In the genomic region with DNA sequence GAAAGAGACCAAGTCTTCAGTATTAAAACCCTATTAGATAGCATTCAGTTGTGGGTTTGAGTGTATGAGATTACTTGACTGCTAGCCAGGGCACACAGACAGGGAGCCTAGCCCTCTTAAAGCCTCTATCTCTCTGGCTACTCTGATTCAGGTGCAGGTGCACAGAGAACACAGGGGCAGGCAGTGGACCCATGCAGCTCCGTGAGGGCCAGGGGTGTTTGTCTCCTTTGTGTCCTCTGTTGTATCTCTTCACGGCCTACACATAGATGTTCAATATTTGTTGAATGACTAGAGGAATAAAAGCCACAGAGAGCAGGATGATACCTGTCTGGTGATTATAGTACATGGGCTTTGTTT, we compare ENCODE assay signal across 20 cellular contexts. TPM values are rescaled to one million over a fixed set of nuclear protein-coding genes. Genes with fewer than 3 reads are reported as not detected.
A peak's percentile ranks its signal among the peaks of the same experiment; 100 is the strongest.
DNase-seq lines count a peak whose midpoint lies in the region; ATAC-seq, FAIRE-seq and TF ChIP-seq lines count a peak whose summit lies in the region.
"Had no signal": no experiment of that assay in that cellular context is flagged by ENCODE, and none has a peak within 500 bp of the region (broad histone marks: within the 10 kb centered on the region; RNA-seq: fewer than 3 reads in every experiment).

No MANE protein-coding gene starts in this region.

- ATAC-seq in HepG2 (no peak), right lobe of liver (no peak), RWPE2 (ENCODE audit: low read depth) (peak; percentile 24), lower lobe of right lung (no peak), pancreas (no peak)

- in situ Hi-C loops in HepG2 (cut with HindIII; ENCODE audit: extremely low pct_ligation_motif_present, low pct_unique_long_range_greater_than_20kb) = no loop called here

- FAIRE-seq in HepG2 (lab: Jason Lieb, UNC) = no peak
- FAIRE-seq in pancreas (lab: Jason Lieb, UNC) = no peak

- CTCF ChIA-PET in HepG2 (lab: Yijun Ruan, JAX; ENCODE audit: low intra/inter-chr PET ratio, low total read pairs) = no interaction called here

- intact Hi-C loops in HepG2 (cut with micrococcal nuclease; ENCODE audit: unreplicated experiment) = no loop called here
- intact Hi-C loops in right lobe of liver (cut with DNase I) = loop anchor here in 1 of 2 donors (10.0 kb wide), 1 partner anchor 49 kb away; no protein-coding TSS in a partner anchor
- intact Hi-C loops in lower lobe of right lung (cut with DNase I) = no loop called here
- intact Hi-C loops in spleen (cut with DNase I; ENCODE audit: low total_unique reads) = no loop called here
- intact Hi-C loops in pancreas (cut with DNase I) = no loop called here

- H3K27me3 ChIP-seq in HepG2 (ENCODE audit: control insufficient read depth in 1 of 2, insufficient read depth in 2 of 2, low read length in 2 of 2) (no peaks in the 10 kb centered on the region), right lobe of liver (no peaks in the 10 kb centered on the region), RWPE2 (ENCODE audit: insufficient read depth, poor library complexity, severe bottlenecking) (no peaks in the 10 kb centered on the region), lower lobe of right lung (ENCODE audit: low read depth) (no peaks in the 10 kb centered on the region), spleen (replicated peaks in 1 of 7) (no peaks in the 10 kb centered on the region), pancreas (no peaks in the 10 kb centered on the region)
- H3K27me3 ChIP-seq: breast epithelium, hepatocyte, upper lobe of left lung had no signal

- TF ChIP-seq POLR2A in HepG2 (IDR thresholded peaks at IDR 0.05; ENCODE audit: insufficient read depth in 1 of 2, low read depth in 2 of 2, low read length in 2 of 2) = no peak
- no peak for TF ChIP-seq POLR2A in right lobe of liver (IDR thresholded peaks at IDR 0.05)
- no peak for TF ChIP-seq POLR2A in spleen (IDR thresholded peaks at IDR 0.05)

- H3K9me3 ChIP-seq in HepG2 (ENCODE audit: low read length) (no peaks in the 10 kb centered on the region), right lobe of liver (no peaks in the 10 kb centered on the region), RWPE2 (ENCODE audit: severe bottlenecking) (no peaks in the 10 kb centered on the region), lower lobe of right lung (no peaks in the 10 kb centered on the region), spleen (no peaks in the 10 kb centered on the region), pancreas (no peaks in the 10 kb centered on the region)
- H3K9me3 ChIP-seq: breast epithelium, upper lobe of left lung had no signal

- H3K4me1 ChIP-seq in HepG2 (ENCODE audit: insufficient read depth, low read length) (peaks cover 91% of the 10 kb centered on the region), right lobe of liver (peaks cover 0 to 34% (median 11%) of the 10 kb centered on the region in 4 donors), RWPE2 (ENCODE audit: insufficient read depth, poor library complexity, severe bottlenecking) (peaks cover 32% of the 10 kb centered on the region), lower lobe of right lung (peaks cover 43% of the 10 kb centered on the region), spleen (peaks cover 4 to 87% (median 46%) of the 10 kb centered on the region in 6 donors), pancreas (peaks cover 0 to 10% (median 2%) of the 10 kb centered on the region in 3 donors)
- H3K4me1 ChIP-seq: breast epithelium had no signal

- H4K20me1 ChIP-seq in HepG2 (ENCODE audit: insufficient read depth, low read length) = peaks cover 82% of the 10 kb centered on the region

- H3K4me2 ChIP-seq in HepG2 (ENCODE audit: low read depth, low read length) = peak overlapping the region; percentile 24; the same call in 1 of the 2 replicates
- H3K4me2 ChIP-seq: hepatocyte had no signal

- 76% methylated on average over 2 of the region's 2 CpGs for WGBS in HepG2 (ENCODE audit: low lambda C conversion rate)
- WGBS in right lobe of liver (ENCODE audit: insufficient coverage, low coverage, low lambda C conversion rate, missing lambda C conversion rate) = 75% methylated on average over 1 of the region's 2 CpGs
- WGBS in spleen, 5 donors = 85 to 100% (median 96%) methylated on average over 2 of the region's 2 CpGs
- WGBS in pancreas, 2 donors = 78 to 86% methylated on average over 2 of the region's 2 CpGs

- H2AFZ ChIP-seq in HepG2 (ENCODE audit: low read length) = no peak overlapping the region
- H2AFZ ChIP-seq: hepatocyte had no signal

- TF ChIP-seq RAD21 in HepG2 (CRISPR knock-in tag; IDR thresholded peaks at IDR 0.05) = no peak

- TF ChIP-seq CTCF in HepG2 (CRISPR knock-in tag; IDR thresholded peaks at IDR 0.05) (no peak), right lobe of liver (IDR thresholded peaks at IDR 0.05) (no peak), RWPE2 (IDR thresholded peaks at IDR 0.05; ENCODE audit: poor library complexity, severe bottlenecking) (no peak), lower lobe of right lung (IDR thresholded peaks at IDR 0.05) (no peak), spleen (IDR thresholded peaks at IDR 0.05 in 8 of 11, conservative IDR thresholded peaks at IDR 0.05 in 3 of 11) (no peak), pancreas (IDR thresholded peaks at IDR 0.05) (no peak)

- no TSS peak for BruUV-seq in HepG2 (replicated peaks; lab: Mats Ljungman, UMichigan)

- no peak overlapping the region for H3K9ac ChIP-seq in HepG2 (ENCODE audit: insufficient read depth, low read depth, low read length)

- peaks cover 9 to 50% of the 10 kb centered on the region in 2 experiments for H3K36me3 ChIP-seq in HepG2 (replicated peaks in 1 of 2; ENCODE audit: control insufficient read depth in 1 of 2, insufficient read depth in 2 of 2, low read length in 2 of 2)
- H3K36me3 ChIP-seq in right lobe of liver = peaks cover 0 to 8% (median 3%) of the 10 kb centered on the region in 4 donors
- H3K36me3 ChIP-seq in RWPE2 (ENCODE audit: low read depth) = peaks cover 26% of the 10 kb centered on the region
- peaks cover 18% of the 10 kb centered on the region for H3K36me3 ChIP-seq in lower lobe of right lung
- H3K36me3 ChIP-seq in spleen = peaks cover 0 to 58% (median 14%) of the 10 kb centered on the region in 6 donors
- H3K36me3 ChIP-seq in pancreas = peaks cover 0 to 6% (median 5%) of the 10 kb centered on the region in 3 donors
- H3K36me3 ChIP-seq: breast epithelium had no signal

- H3K4me3 ChIP-seq in HepG2 (replicated peaks in 1 of 3; ENCODE audit: insufficient read depth in 1 of 3, low read depth in 2 of 3, low read length in 3 of 3) (no peak overlapping the region), right lobe of liver (no peak overlapping the region), RWPE2 (ENCODE audit: severe bottlenecking) (no peak overlapping the region), lower lobe of right lung (no peak overlapping the region), spleen (no peak overlapping the region), pancreas (no peak overlapping the region)
- H3K4me3 ChIP-seq: breast epithelium, hepatocyte, upper lobe of left lung had no signal

- TF ChIP-seq EP300 in HepG2 (IDR thresholded peaks at IDR 0.05; ENCODE audit: low read depth in 2 of 2, low read length in 2 of 2) (no peak), HepG2 (CRISPR knock-in tag; IDR thresholded peaks at IDR 0.05; ENCODE audit: borderline replicate concordance) (no peak)

- H3K79me2 ChIP-seq in HepG2 (ENCODE audit: insufficient read depth, low read length) = peaks cover 87% of the 10 kb centered on the region

- DNase-seq in HepG2 (ENCODE audit: low spot score) (no peak), right lobe of liver (no peak), RWPE2 (ENCODE audit: low spot score) (no peak), lower lobe of right lung (no peak), spleen (peak; percentile 8), pancreas (no peak), dedifferentiated amniotic fluid mesenchymal stem cell (ENCODE audit: extremely low spot score) (no peak), GOT3 (lab: John Stamatoyannopoulos, UW) (no peak)
- DNase-seq: activated CD4-positive, alpha-beta T cell treated with anti-CD3 and anti-CD28 coated beads for 4 hours; mesendoderm; NCI-H1417 treated with DMSO at 0.1 percent for 48 hours; NCI-H2171 treated with DMSO at 0.1 percent for 48 hours; NCI-H69; nephron progenitor cell; SHP77 treated with DMSO at 0.1 percent for 48 hours; stimulated activated CD4-positive, alpha-beta T cell treated with anti-CD3 and anti-CD28 coated beads, Interleukin-12 subunit alpha, Interleukin-12 subunit beta, amount 100 ng/mL, for 4 hours had no signal

- H3K27ac ChIP-seq in HepG2 (ENCODE audit: extremely low read length, insufficient read depth, low read length) (no peak overlapping the region), right lobe of liver (no peak overlapping the region), RWPE2 (ENCODE audit: poor library complexity, severe bottlenecking) (peak overlapping the region; percentile 81), lower lobe of right lung (peak overlapping the region; percentile 57), spleen (peak overlapping the region in 1 of 8 donors; percentile 27), pancreas (no peak overlapping the region)
- H3K27ac ChIP-seq: breast epithelium, hepatocyte had no signal

- POLR2A ChIA-PET in HepG2 (lab: Yijun Ruan, JAX) = no interaction called here

RNA-seq across cellular contexts. Expression of gene AIFM3, which starts 21.5 kb away (rescaled TPM):
- total RNA-seq in HepG2 (2016; rRNA removed; fragmentation: Illumina TruSeq; extraction: Trizol) (11.0 and 15.3 TPM in 2 replicates), right lobe of liver (1 to 10 TPM in 3 of 6 experiments, under 1 TPM in 3; 0.37 to 1.4 (median 1.0) TPM), lower lobe of right lung (12.3 TPM), spleen (1 to 10 TPM; 3.7 to 8.7 (median 6.1) TPM), pancreas (1 to 10 TPM in 4 of 6 donors, under 1 TPM in 2; 0.63 to 2.3 (median 1.1) TPM)
- 11.0 and 11.3 TPM in 2 replicates for total RNA-seq in HepG2 (2016; cell fraction: cytosol; rRNA removed; fragmentation: Illumina TruSeq; extraction: Trizol; ENCODE audit: low read depth)
- 8.7 and 17.7 TPM in 2 replicates for total RNA-seq in HepG2 (2016; cell fraction: insoluble cytoplasmic fraction; rRNA removed; fragmentation: Illumina TruSeq; extraction: Trizol)
- 18.9 and 20.5 TPM in 2 replicates for total RNA-seq in HepG2 (2016; cell fraction: membrane; rRNA removed; fragmentation: Illumina TruSeq; extraction: Trizol)
- 17.3 and 19.2 TPM in 2 replicates for total RNA-seq in HepG2 (2016; cell fraction: nucleus; rRNA removed; fragmentation: Illumina TruSeq; extraction: Trizol)
- polyA plus RNA-seq in HepG2 (2011; rRNA removed) (9.0 and 12.0 TPM in 2 replicates), spleen (1 to 10 TPM; 2.0 to 6.0 (median 5.3) TPM), pancreas (1 to 10 TPM; 1.4 to 4.5 TPM)
- polyA plus RNA-seq in HepG2 (2011; cell fraction: cytosol; rRNA removed) = 9.9 and 12.9 TPM in 2 replicates
- 124 and 135 TPM in 2 replicates for polyA plus RNA-seq in HepG2 (2011; cell fraction: nucleus; rRNA removed)
- 9.3 and 10.2 TPM in 2 replicates for polyA plus RNA-seq in HepG2 (2012)
- polyA plus RNA-seq in HepG2 (2016; cell fraction: cytosol; fragmentation: Illumina TruSeq; extraction: Trizol; ENCODE audit: low read depth) = 9.8 and 11.5 TPM in 2 replicates
- polyA plus RNA-seq in HepG2 (2016; cell fraction: insoluble cytoplasmic fraction; fragmentation: Illumina TruSeq; extraction: Trizol; ENCODE audit: low read depth) = 8.2 and 11.1 TPM in 2 replicates
- polyA plus RNA-seq in HepG2 (2016; cell fraction: membrane; fragmentation: Illumina TruSeq; extraction: Trizol; ENCODE audit: low read depth) = 16.8 and 17.1 TPM in 2 replicates
- 45.0 and 47.7 TPM in 2 replicates for polyA plus RNA-seq in HepG2 (2016; cell fraction: nucleus; fragmentation: Illumina TruSeq; extraction: Trizol; ENCODE audit: insufficient read depth, low read depth)
- polyA minus RNA-seq in HepG2 (2011; rRNA and poly(A)+ RNA removed; ENCODE audit: low replicate concordance) = 0.07 and 13.9 TPM in 2 replicates
- 6.5 and 6.6 TPM in 2 replicates for polyA minus RNA-seq in HepG2 (2011; cell fraction: cytosol; rRNA and poly(A)+ RNA removed)
- 18.9 and 19.3 TPM in 2 replicates for polyA minus RNA-seq in HepG2 (2011; cell fraction: nucleus; rRNA and poly(A)+ RNA removed)
- total RNA-seq: T-helper 1 cell treated with Interleukin-12 subunit alpha and Interleukin-12 subunit beta and Interleukin-4 antibody, amounts not matched to agents 30 ng/mL and 1 ng/mL, for 36 hours had no signal

RNA-seq across cellular contexts. Expression of gene CRKL, which starts 28.3 kb away (rescaled TPM):
- total RNA-seq in HepG2 (2016; rRNA removed; fragmentation: Illumina TruSeq; extraction: Trizol) = 60.6 and 75.5 TPM in 2 replicates
- total RNA-seq in HepG2 (2016; cell fraction: cytosol; rRNA removed; fragmentation: Illumina TruSeq; extraction: Trizol; ENCODE audit: low read depth) = 31.3 and 33.5 TPM in 2 replicates
- 61.8 and 67.5 TPM in 2 replicates for total RNA-seq in HepG2 (2016; cell fraction: insoluble cytoplasmic fraction; rRNA removed; fragmentation: Illumina TruSeq; extraction: Trizol)
- 27.3 and 27.5 TPM in 2 replicates for total RNA-seq in HepG2 (2016; cell fraction: membrane; rRNA removed; fragmentation: Illumina TruSeq; extraction: Trizol)
- 33.6 and 40.5 TPM in 2 replicates for total RNA-seq in HepG2 (2016; cell fraction: nucleus; rRNA removed; fragmentation: Illumina TruSeq; extraction: Trizol)
- 35.0 and 37.4 TPM in 2 replicates for polyA plus RNA-seq in HepG2 (2011; rRNA removed)
- 27.9 and 33.2 TPM in 2 replicates for polyA plus RNA-seq in HepG2 (2011; cell fraction: cytosol; rRNA removed)
- 28.4 and 33.0 TPM in 2 replicates for polyA plus RNA-seq in HepG2 (2011; cell fraction: nucleus; rRNA removed)
- polyA plus RNA-seq in HepG2 (2012) = 35.2 and 35.3 TPM in 2 replicates
- 1.8 and 2.0 TPM in 2 replicates for polyA plus RNA-seq in HepG2 (2016; cell fraction: cytosol; fragmentation: Illumina TruSeq; extraction: Trizol; ENCODE audit: low read depth)
- polyA plus RNA-seq in HepG2 (2016; cell fraction: insoluble cytoplasmic fraction; fragmentation: Illumina TruSeq; extraction: Trizol; ENCODE audit: low read depth) = 51.7 and 54.5 TPM in 2 replicates
- polyA plus RNA-seq in HepG2 (2016; cell fraction: membrane; fragmentation: Illumina TruSeq; extraction: Trizol; ENCODE audit: low read depth) = 8.2 and 8.3 TPM in 2 replicates
- polyA plus RNA-seq in HepG2 (2016; cell fraction: nucleus; fragmentation: Illumina TruSeq; extraction: Trizol; ENCODE audit: insufficient read depth, low read depth) = 43.1 and 45.5 TPM in 2 replicates
- 24.4 and 79.1 TPM in 2 replicates for polyA minus RNA-seq in HepG2 (2011; rRNA and poly(A)+ RNA removed; ENCODE audit: low replicate concordance)
- 48.4 and 52.7 TPM in 2 replicates for polyA minus RNA-seq in HepG2 (2011; cell fraction: cytosol; rRNA and poly(A)+ RNA removed)
- 20.6 and 30.0 TPM in 2 replicates for polyA minus RNA-seq in HepG2 (2011; cell fraction: nucleus; rRNA and poly(A)+ RNA removed)
- total RNA-seq in right lobe of liver = 10 to 100 TPM; 27.5 to 53.1 (median 35.2) TPM
- total RNA-seq in lower lobe of right lung = 53.5 TPM
- 10 to 100 TPM; 56.7 to 65.3 (median 58.1) TPM for total RNA-seq in spleen
- polyA plus RNA-seq in spleen = 10 to 100 TPM; 11.5 to 17.9 (median 12.2) TPM
- total RNA-seq in pancreas = 10 to 100 TPM; 15.8 to 29.4 (median 20.9) TPM
- 10 to 100 TPM in 1 of 2 donors, 1 to 10 TPM in 1; 9.1 to 13.3 TPM for polyA plus RNA-seq in pancreas

RNA-seq across cellular contexts. Expression of gene LZTR1, which starts 36.5 kb away (rescaled TPM):
- total RNA-seq in HepG2 (2016; rRNA removed; fragmentation: Illumina TruSeq; extraction: Trizol) (12.0 and 22.4 TPM in 2 replicates), right lobe of liver (10 to 100 TPM; 22.7 to 33.3 (median 27.0) TPM), lower lobe of right lung (51.6 TPM), spleen (10 to 100 TPM; 52.5 to 76.2 (median 62.6) TPM), pancreas (10 to 100 TPM; 15.0 to 42.0 (median 21.8) TPM)
- 6.7 and 7.2 TPM in 2 replicates for total RNA-seq in HepG2 (2016; cell fraction: cytosol; rRNA removed; fragmentation: Illumina TruSeq; extraction: Trizol; ENCODE audit: low read depth)
- 11.0 and 24.0 TPM in 2 replicates for total RNA-seq in HepG2 (2016; cell fraction: insoluble cytoplasmic fraction; rRNA removed; fragmentation: Illumina TruSeq; extraction: Trizol)
- 7.2 and 7.5 TPM in 2 replicates for total RNA-seq in HepG2 (2016; cell fraction: membrane; rRNA removed; fragmentation: Illumina TruSeq; extraction: Trizol)
- 24.0 and 31.5 TPM in 2 replicates for total RNA-seq in HepG2 (2016; cell fraction: nucleus; rRNA removed; fragmentation: Illumina TruSeq; extraction: Trizol)
- polyA plus RNA-seq in HepG2 (2011; rRNA removed) (21.8 and 36.0 TPM in 2 replicates), spleen (10 to 100 TPM; 21.9 to 44.5 (median 32.6) TPM), pancreas (10 to 100 TPM; 53.4 to 56.2 TPM)
- 7.8 and 11.5 TPM in 2 replicates for polyA plus RNA-seq in HepG2 (2011; cell fraction: cytosol; rRNA removed)
- 218 and 255 TPM in 2 replicates for polyA plus RNA-seq in HepG2 (2011; cell fraction: nucleus; rRNA removed)
- 16.0 and 20.8 TPM in 2 replicates for polyA plus RNA-seq in HepG2 (2012)
- 1.7 and 1.9 TPM in 2 replicates for polyA plus RNA-seq in HepG2 (2016; cell fraction: cytosol; fragmentation: Illumina TruSeq; extraction: Trizol; ENCODE audit: low read depth)
- 10.7 and 13.3 TPM in 2 replicates for polyA plus RNA-seq in HepG2 (2016; cell fraction: insoluble cytoplasmic fraction; fragmentation: Illumina TruSeq; extraction: Trizol; ENCODE audit: low read depth)
- polyA plus RNA-seq in HepG2 (2016; cell fraction: membrane; fragmentation: Illumina TruSeq; extraction: Trizol; ENCODE audit: low read depth) = 3.5 and 4.4 TPM in 2 replicates
- 85.8 and 92.2 TPM in 2 replicates for polyA plus RNA-seq in HepG2 (2016; cell fraction: nucleus; fragmentation: Illumina TruSeq; extraction: Trizol; ENCODE audit: insufficient read depth, low read depth)
- polyA minus RNA-seq in HepG2 (2011; rRNA and poly(A)+ RNA removed; ENCODE audit: low replicate concordance) = 28.9 and 51.0 TPM in 2 replicates
- polyA minus RNA-seq in HepG2 (2011; cell fraction: cytosol; rRNA and poly(A)+ RNA removed) = 12.1 and 13.7 TPM in 2 replicates
- polyA minus RNA-seq in HepG2 (2011; cell fraction: nucleus; rRNA and poly(A)+ RNA removed) = 71.7 and 79.9 TPM in 2 replicates

RNA-seq across cellular contexts. Expression of gene THAP7, which starts 56.4 kb away (rescaled TPM):
- 20.4 and 25.5 TPM in 2 replicates for total RNA-seq in HepG2 (2016; rRNA removed; fragmentation: Illumina TruSeq; extraction: Trizol)
- total RNA-seq in HepG2 (2016; cell fraction: cytosol; rRNA removed; fragmentation: Illumina TruSeq; extraction: Trizol; ENCODE audit: low read depth) = 10.9 and 13.4 TPM in 2 replicates
- 22.1 and 23.8 TPM in 2 replicates for total RNA-seq in HepG2 (2016; cell fraction: insoluble cytoplasmic fraction; rRNA removed; fragmentation: Illumina TruSeq; extraction: Trizol)
- 19.2 and 23.3 TPM in 2 replicates for total RNA-seq in HepG2 (2016; cell fraction: membrane; rRNA removed; fragmentation: Illumina TruSeq; extraction: Trizol)
- total RNA-seq in HepG2 (2016; cell fraction: nucleus; rRNA removed; fragmentation: Illumina TruSeq; extraction: Trizol) = 18.4 and 19.1 TPM in 2 replicates
- 13.0 and 16.4 TPM in 2 replicates for polyA plus RNA-seq in HepG2 (2011; rRNA removed)
- 11.4 and 17.5 TPM in 2 replicates for polyA plus RNA-seq in HepG2 (2011; cell fraction: cytosol; rRNA removed)
- polyA plus RNA-seq in HepG2 (2011; cell fraction: nucleus; rRNA removed) = 53.1 and 55.7 TPM in 2 replicates
- 7.6 and 9.2 TPM in 2 replicates for polyA plus RNA-seq in HepG2 (2012)
- polyA plus RNA-seq in HepG2 (2016; cell fraction: cytosol; fragmentation: Illumina TruSeq; extraction: Trizol; ENCODE audit: low read depth) = 11.6 and 14.4 TPM in 2 replicates
- 22.2 and 26.6 TPM in 2 replicates for polyA plus RNA-seq in HepG2 (2016; cell fraction: insoluble cytoplasmic fraction; fragmentation: Illumina TruSeq; extraction: Trizol; ENCODE audit: low read depth)
- 17.6 and 24.0 TPM in 2 replicates for polyA plus RNA-seq in HepG2 (2016; cell fraction: membrane; fragmentation: Illumina TruSeq; extraction: Trizol; ENCODE audit: low read depth)
- polyA plus RNA-seq in HepG2 (2016; cell fraction: nucleus; fragmentation: Illumina TruSeq; extraction: Trizol; ENCODE audit: insufficient read depth, low read depth) = 42.7 and 46.0 TPM in 2 replicates
- polyA minus RNA-seq in HepG2 (2011; rRNA and poly(A)+ RNA removed; ENCODE audit: low replicate concordance) = 19.9 and 30.3 TPM in 2 replicates
- polyA minus RNA-seq in HepG2 (2011; cell fraction: cytosol; rRNA and poly(A)+ RNA removed) = 6.9 and 7.9 TPM in 2 replicates
- polyA minus RNA-seq in HepG2 (2011; cell fraction: nucleus; rRNA and poly(A)+ RNA removed) = 34.2 and 38.9 TPM in 2 replicates
- total RNA-seq in right lobe of liver = 10 to 100 TPM in 5 of 6 experiments, 1 to 10 TPM in 1; 9.3 to 32.5 (median 15.6) TPM
- total RNA-seq in lower lobe of right lung = 24.3 TPM
- total RNA-seq in spleen = 10 to 100 TPM; 16.7 to 38.7 (median 26.5) TPM
- polyA plus RNA-seq in spleen = 10 to 100 TPM; 31.8 to 53.3 (median 47.5) TPM
- 10 to 100 TPM in 5 of 6 donors, 1 to 10 TPM in 1; 9.0 to 16.0 (median 13.0) TPM for total RNA-seq in pancreas
- 10 to 100 TPM; 52.1 to 54.9 TPM for polyA plus RNA-seq in pancreas

Comparison
In these comparisons a context has a peak if more than half of its experiments do, and no peak if none do; other contexts are left out.
1. H3K27ac ChIP-seq: peak in RWPE2 (single experiment) and lower lobe of right lung (single experiment); none in HepG2 (single experiment), right lobe of liver (0 of 3) and pancreas (0 of 4).